In genomic region chr17:1005361-1005946, GRCh38 we compare ENCODE assay signal across 8 cellular contexts. TPM values are rescaled to one million over a fixed set of nuclear protein-coding genes. Genes with fewer than 3 reads are reported as not detected.
DNase-seq lines count a peak whose midpoint lies in the region; ATAC-seq and TF ChIP-seq lines count a peak whose summit lies in the region.

No MANE protein-coding gene starts in this region.

- H3K4me1 ChIP-seq in right atrium auricular region = peaks cover 0 to 97% of the 10 kb centered on the region in 2 donors

- peaks cover 11% of the 10 kb centered on the region for H3K36me3 Mint-ChIP-seq in activated naive CD8-positive, alpha-beta T cell treated with anti-CD3 and anti-CD28 coated beads, Interleukin-2, amount 10 ng/mL, durations not matched to agents 7 days and 5 days
- H3K36me3 Mint-ChIP-seq in stimulated activated naive B cell treated with anti-CD40 and anti-IgM and Interleukin-4, amounts not matched to agents 10 μg/mL and 1 μg/mL and 100 μg/mL, for 72 hours = peaks cover 30 to 35% of the 10 kb centered on the region in 2 donors
- peaks cover 35% of the 10 kb centered on the region for H3K36me3 Mint-ChIP-seq in activated T-helper 2 cell treated with anti-CD3 and anti-CD28 coated beads, Interferon-gamma antibody, Interleukin-2, Interleukin-4, amounts not matched to agents 10 μg/mL and 5 μg/mL and 100 μg/mL, durations not matched to agents 14 hours and 24 hours and 36 hours (ENCODE audit: low read depth)

- H3K4me1 Mint-ChIP-seq in activated naive CD8-positive, alpha-beta T cell treated with anti-CD3 and anti-CD28 coated beads, Interleukin-2, amount 10 ng/mL, durations not matched to agents 7 days and 5 days = peaks cover 4% of the 10 kb centered on the region
- H3K4me1 Mint-ChIP-seq in stimulated activated naive B cell treated with anti-CD40 and anti-IgM and Interleukin-4, amounts not matched to agents 10 μg/mL and 1 μg/mL and 100 μg/mL, for 72 hours = peaks cover 11 to 13% of the 10 kb centered on the region in 2 donors
- H3K4me1 Mint-ChIP-seq in activated T-helper 2 cell treated with anti-CD3 and anti-CD28 coated beads, Interferon-gamma antibody, Interleukin-2, Interleukin-4, amounts not matched to agents 10 μg/mL and 5 μg/mL and 100 μg/mL, durations not matched to agents 14 hours and 24 hours and 36 hours (ENCODE audit: low read depth) = peaks cover 1% of the 10 kb centered on the region

- no peaks in the 10 kb centered on the region for H3K9me3 ChIP-seq in right atrium auricular region

- H3K4me3 ChIP-seq in right atrium auricular region = no peak overlapping the region

- no peak for TF ChIP-seq CTCF in right atrium auricular region (IDR thresholded peaks at IDR 0.05)

- intact Hi-C loops in activated T-helper 2 cell treated with anti-CD3 and anti-CD28 coated beads, Interferon-gamma antibody, Interleukin-2, Interleukin-4, amounts not matched to agents 10 μg/mL and 5 μg/mL and 100 μg/mL, durations not matched to agents 14 hours and 24 hours and 36 hours (cut with micrococcal nuclease) = no loop called here

- no peaks in the 10 kb centered on the region for H3K27me3 ChIP-seq in right atrium auricular region

- peaks cover 71% of the 10 kb centered on the region for H3K36me3 ChIP-seq in right atrium auricular region

- no peaks in the 10 kb centered on the region for H3K27me3 Mint-ChIP-seq in activated naive CD8-positive, alpha-beta T cell treated with anti-CD3 and anti-CD28 coated beads, Interleukin-2, amount 10 ng/mL, durations not matched to agents 7 days and 5 days
- H3K27me3 Mint-ChIP-seq in stimulated activated naive B cell treated with anti-CD40 and anti-IgM and Interleukin-4, amounts not matched to agents 10 μg/mL and 1 μg/mL and 100 μg/mL, for 72 hours = no peaks in the 10 kb centered on the region
- no peaks in the 10 kb centered on the region for H3K27me3 Mint-ChIP-seq in activated T-helper 2 cell treated with anti-CD3 and anti-CD28 coated beads, Interferon-gamma antibody, Interleukin-2, Interleukin-4, amounts not matched to agents 10 μg/mL and 5 μg/mL and 100 μg/mL, durations not matched to agents 14 hours and 24 hours and 36 hours (ENCODE audit: low read depth)

- H3K27ac ChIP-seq in right atrium auricular region = peak overlapping the region; percentile 86 to 88

- H3K4me3 Mint-ChIP-seq in activated naive CD8-positive, alpha-beta T cell treated with anti-CD3 and anti-CD28 coated beads, Interleukin-2, amount 10 ng/mL, durations not matched to agents 7 days and 5 days = no peak overlapping the region
- H3K4me3 Mint-ChIP-seq in stimulated activated naive B cell treated with anti-CD40 and anti-IgM and Interleukin-4, amounts not matched to agents 10 μg/mL and 1 μg/mL and 100 μg/mL, for 72 hours = peak overlapping the region in 1 of 2 donors; percentile 55
- no peak overlapping the region for H3K4me3 Mint-ChIP-seq in activated T-helper 2 cell treated with anti-CD3 and anti-CD28 coated beads, Interferon-gamma antibody, Interleukin-2, Interleukin-4, amounts not matched to agents 10 μg/mL and 5 μg/mL and 100 μg/mL, durations not matched to agents 14 hours and 24 hours and 36 hours (ENCODE audit: low read depth)

- DNase-seq in NCI-H345 (lab: John Stamatoyannopoulos, UW) (peak; percentile 23), NCI-H345 treated with DMSO at 0.1 percent for 48 hours (lab: John Stamatoyannopoulos, UW; ENCODE audit: unreplicated experiment) (no peak), right atrium auricular region (ENCODE audit: low spot score) (no peak), T-helper 9 cell (no peak), HT-29 (ENCODE audit: low spot score) (no peak)
- DNase-seq in activated naive CD8-positive, alpha-beta T cell treated with anti-CD3 and anti-CD28 coated beads, Interleukin-2, amount 10 ng/mL, durations not matched to agents 7 days and 5 days = no peak
- no peak for DNase-seq in stimulated activated naive B cell treated with anti-CD40 and anti-IgM and Interleukin-4, amounts not matched to agents 10 μg/mL and 1 μg/mL and 100 μg/mL, for 72 hours
- no peak for DNase-seq in activated T-helper 2 cell treated with anti-CD3 and anti-CD28 coated beads, Interferon-gamma antibody, Interleukin-2, Interleukin-4, amounts not matched to agents 10 μg/mL and 5 μg/mL and 100 μg/mL, durations not matched to agents 14 hours and 24 hours and 36 hours (ENCODE audit: low spot score)

- POLR2A ChIA-PET in activated naive CD8-positive, alpha-beta T cell treated with anti-CD3 and anti-CD28 coated beads, Interleukin-2, amount 10 ng/mL, durations not matched to agents 7 days and 5 days (lab: Charles Lee) = no interaction called here

- no peak for ATAC-seq in activated naive CD8-positive, alpha-beta T cell treated with anti-CD3 and anti-CD28 coated beads, Interleukin-2, amount 10 ng/mL, durations not matched to agents 7 days and 5 days (ENCODE audit: low read depth)
- peak; percentile 10 to 12 for ATAC-seq in stimulated activated naive B cell treated with anti-CD40 and anti-IgM and Interleukin-4, amounts not matched to agents 10 μg/mL and 1 μg/mL and 100 μg/mL, for 72 hours (replicated peaks)

- H3K9me3 Mint-ChIP-seq in activated naive CD8-positive, alpha-beta T cell treated with anti-CD3 and anti-CD28 coated beads, Interleukin-2, amount 10 ng/mL, durations not matched to agents 7 days and 5 days = no peaks in the 10 kb centered on the region
- no peaks in the 10 kb centered on the region for H3K9me3 Mint-ChIP-seq in stimulated activated naive B cell treated with anti-CD40 and anti-IgM and Interleukin-4, amounts not matched to agents 10 μg/mL and 1 μg/mL and 100 μg/mL, for 72 hours
- H3K9me3 Mint-ChIP-seq in activated T-helper 2 cell treated with anti-CD3 and anti-CD28 coated beads, Interferon-gamma antibody, Interleukin-2, Interleukin-4, amounts not matched to agents 10 μg/mL and 5 μg/mL and 100 μg/mL, durations not matched to agents 14 hours and 24 hours and 36 hours = no peaks in the 10 kb centered on the region

- peak overlapping the region; percentile 3 for H3K27ac Mint-ChIP-seq in activated naive CD8-positive, alpha-beta T cell treated with anti-CD3 and anti-CD28 coated beads, Interleukin-2, amount 10 ng/mL, durations not matched to agents 7 days and 5 days
- H3K27ac Mint-ChIP-seq in stimulated activated naive B cell treated with anti-CD40 and anti-IgM and Interleukin-4, amounts not matched to agents 10 μg/mL and 1 μg/mL and 100 μg/mL, for 72 hours = peak overlapping the region; percentile 84
- no peak overlapping the region for H3K27ac Mint-ChIP-seq in activated T-helper 2 cell treated with anti-CD3 and anti-CD28 coated beads, Interferon-gamma antibody, Interleukin-2, Interleukin-4, amounts not matched to agents 10 μg/mL and 5 μg/mL and 100 μg/mL, durations not matched to agents 14 hours and 24 hours and 36 hours

RNA-seq across cellular contexts. Expression of gene TIMM22, which starts 8.5 kb away (rescaled TPM):
- total RNA-seq in activated naive CD8-positive, alpha-beta T cell treated with anti-CD3 and anti-CD28 coated beads, Interleukin-2, amount 10 ng/mL, durations not matched to agents 7 days and 5 days = 10 to 100 TPM; 10.3 to 10.7 TPM
- 10 to 100 TPM; 14.8 to 15.4 TPM for total RNA-seq in right atrium auricular region
- total RNA-seq in activated T-helper 2 cell treated with anti-CD3 and anti-CD28 coated beads, Interferon-gamma antibody, Interleukin-2, Interleukin-4, amounts not matched to agents 10 μg/mL and 5 μg/mL and 100 μg/mL, durations not matched to agents 14 hours and 24 hours and 36 hours = 13.6 and 15.0 TPM in 2 replicates
- total RNA-seq in HT-29 (2014; rRNA removed; shearing (Covaris generic)) = 7.3 and 7.7 TPM in 2 replicates

RNA-seq across cellular contexts. Expression of gene NXN, which starts 25.9 kb away (rescaled TPM):
- under 1 TPM; 0.22 to 0.37 TPM for total RNA-seq in activated naive CD8-positive, alpha-beta T cell treated with anti-CD3 and anti-CD28 coated beads, Interleukin-2, amount 10 ng/mL, durations not matched to agents 7 days and 5 days
- 10 to 100 TPM; 15.6 to 17.5 TPM for total RNA-seq in right atrium auricular region
- total RNA-seq in activated T-helper 2 cell treated with anti-CD3 and anti-CD28 coated beads, Interferon-gamma antibody, Interleukin-2, Interleukin-4, amounts not matched to agents 10 μg/mL and 5 μg/mL and 100 μg/mL, durations not matched to agents 14 hours and 24 hours and 36 hours = 0.43 and 0.48 TPM in 2 replicates
- total RNA-seq in HT-29 (2014; rRNA removed; shearing (Covaris generic)) = 64.3 and 71.6 TPM in 2 replicates

Comparison
In these comparisons a context has a peak if more than half of its experiments do, and no peak if none do; other contexts are left out.
1. RNA of gene NXN, which starts 25.9 kb away (total RNA-seq): 64.3 to 71.6 TPM in HT-29 and 15.6 to 17.5 TPM in right atrium auricular region; 0.43 to 0.48 TPM in activated T-helper 2 cell treated with anti-CD3 and anti-CD28 coated beads, Interferon-gamma antibody, Interleukin-2, Interleukin-4, amounts not matched to agents 10 μg/mL and 5 μg/mL and 100 μg/mL, durations not matched to agents 14 hours and 24 hours and 36 hours and 0.22 to 0.37 TPM in activated naive CD8-positive, alpha-beta T cell treated with anti-CD3 and anti-CD28 coated beads, Interleukin-2, amount 10 ng/mL, durations not matched to agents 7 days and 5 days; every median in the first group is over 10 times any median in the second.